1 cellular context compared by ENCODE assay signal in genomic region chr3:150013801-150014200, GRCh38.
TF ChIP-seq lines count a peak whose summit lies in the region.

No MANE protein-coding gene starts in this region.

TF ChIP-seq in SK-N-SH, 30 proteins besides CTCF, POLR2A, EP300 and RAD21 (continued from another document):
- TF ChIP-seq GATA2 (CRISPR knock-in tag; IDR thresholded peaks at IDR 0.05) (no peak), NRF1 (IDR thresholded peaks at IDR 0.05; ENCODE audit: low read depth, low read length) (no peak), RXRA (IDR thresholded peaks at IDR 0.05; ENCODE audit: borderline replicate concordance, low read depth) (no peak), RFX5 (IDR thresholded peaks at IDR 0.05; ENCODE audit: low read length) (no peak), SIN3A (IDR thresholded peaks at IDR 0.05; ENCODE audit: borderline replicate concordance, low read depth, low read length) (no peak), MXI1 (IDR thresholded peaks at IDR 0.05; ENCODE audit: low read depth, low read length) (no peak), GABPA (IDR thresholded peaks at IDR 0.05; ENCODE audit: low read depth) (no peak), MEF2A (IDR thresholded peaks at IDR 0.05; ENCODE audit: borderline replicate concordance, low read depth) (no peak), REST (IDR thresholded peaks at IDR 0.05; ENCODE audit: low read depth, low read length) (no peak)
- TF ChIP-seq, protein P1, sequence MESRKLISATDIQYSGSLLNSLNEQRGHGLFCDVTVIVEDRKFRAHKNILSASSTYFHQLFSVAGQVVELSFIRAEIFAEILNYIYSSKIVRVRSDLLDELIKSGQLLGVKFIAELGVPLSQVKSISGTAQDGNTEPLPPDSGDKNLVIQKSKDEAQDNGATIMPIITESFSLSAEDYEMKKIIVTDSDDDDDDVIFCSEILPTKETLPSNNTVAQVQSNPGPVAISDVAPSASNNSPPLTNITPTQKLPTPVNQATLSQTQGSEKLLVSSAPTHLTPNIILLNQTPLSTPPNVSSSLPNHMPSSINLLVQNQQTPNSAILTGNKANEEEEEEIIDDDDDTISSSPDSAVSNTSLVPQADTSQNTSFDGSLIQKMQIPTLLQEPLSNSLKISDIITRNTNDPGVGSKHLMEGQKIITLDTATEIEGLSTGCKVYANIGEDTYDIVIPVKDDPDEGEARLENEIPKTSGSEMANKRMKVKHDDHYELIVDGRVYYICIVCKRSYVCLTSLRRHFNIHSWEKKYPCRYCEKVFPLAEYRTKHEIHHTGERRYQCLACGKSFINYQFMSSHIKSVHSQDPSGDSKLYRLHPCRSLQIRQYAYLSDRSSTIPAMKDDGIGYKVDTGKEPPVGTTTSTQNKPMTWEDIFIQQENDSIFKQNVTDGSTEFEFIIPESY (IDR thresholded peaks at IDR 0.05; ENCODE audit: borderline replicate concordance, low read depth): no peak
- TF ChIP-seq, protein P2, sequence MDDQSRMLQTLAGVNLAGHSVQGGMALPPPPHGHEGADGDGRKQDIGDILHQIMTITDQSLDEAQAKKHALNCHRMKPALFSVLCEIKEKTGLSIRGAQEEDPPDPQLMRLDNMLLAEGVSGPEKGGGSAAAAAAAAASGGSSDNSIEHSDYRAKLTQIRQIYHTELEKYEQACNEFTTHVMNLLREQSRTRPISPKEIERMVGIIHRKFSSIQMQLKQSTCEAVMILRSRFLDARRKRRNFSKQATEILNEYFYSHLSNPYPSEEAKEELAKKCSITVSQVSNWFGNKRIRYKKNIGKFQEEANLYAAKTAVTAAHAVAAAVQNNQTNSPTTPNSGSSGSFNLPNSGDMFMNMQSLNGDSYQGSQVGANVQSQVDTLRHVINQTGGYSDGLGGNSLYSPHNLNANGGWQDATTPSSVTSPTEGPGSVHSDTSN (IDR thresholded peaks at IDR 0.05): peak; percentile 65
- TF ChIP-seq, protein P3, sequence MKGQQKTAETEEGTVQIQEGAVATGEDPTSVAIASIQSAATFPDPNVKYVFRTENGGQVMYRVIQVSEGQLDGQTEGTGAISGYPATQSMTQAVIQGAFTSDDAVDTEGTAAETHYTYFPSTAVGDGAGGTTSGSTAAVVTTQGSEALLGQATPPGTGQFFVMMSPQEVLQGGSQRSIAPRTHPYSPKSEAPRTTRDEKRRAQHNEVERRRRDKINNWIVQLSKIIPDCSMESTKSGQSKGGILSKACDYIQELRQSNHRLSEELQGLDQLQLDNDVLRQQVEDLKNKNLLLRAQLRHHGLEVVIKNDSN (IDR thresholded peaks at IDR 0.05; ENCODE audit: borderline replicate concordance, low read depth): no peak
